ENCODE assay signal across 9 cellular contexts in genomic region chr16:22190169-22191088, GRCh38. TPM values are rescaled to one million over a fixed set of nuclear protein-coding genes. Genes with fewer than 3 reads are reported as not detected.
DNase-seq lines count a peak whose midpoint lies in the region; ATAC-seq, FAIRE-seq and TF ChIP-seq lines count a peak whose summit lies in the region.
"Had no signal": no experiment of that assay in that cellular context is flagged by ENCODE, and none has a peak within 500 bp of the region (broad histone marks: within the 10 kb centered on the region; RNA-seq: fewer than 3 reads in every experiment).

No MANE protein-coding gene starts in this region.

- no peaks in the 10 kb centered on the region for H3K27me3 Mint-ChIP-seq in activated CD4-positive, alpha-beta T cell treated with anti-CD3 and anti-CD28 coated beads for 36 hours

- H3K4me3 Mint-ChIP-seq in activated CD4-positive, alpha-beta T cell treated with anti-CD3 and anti-CD28 coated beads for 36 hours: peak overlapping the region; percentile 86

- peak overlapping the region; percentile 63 for H3K4me3 ChIP-seq in BJ (ENCODE audit: low read depth, low read length)
- peak overlapping the region; percentile 70 for H3K4me3 ChIP-seq in choroid plexus epithelial cell (ENCODE audit: low read depth, low read length)

- peaks cover 55% of the 10 kb centered on the region for H3K4me1 Mint-ChIP-seq in activated CD4-positive, alpha-beta T cell treated with anti-CD3 and anti-CD28 coated beads for 36 hours

- CTCF ChIA-PET in BJ (lab: Yijun Ruan, JAX): interaction anchor here (1.0 to 3.3 kb wide), 6 partner anchors 107 to 239 kb away, joined by 3 to 21 read pairs (median 6); partner anchors contain the start of gene POLR3E
- CTCF ChIA-PET in activated CD4-positive, alpha-beta T cell treated with anti-CD3 and anti-CD28 coated beads for 36 hours (lab: Charles Lee): interaction anchor here (0.7 to 4.9 kb wide), 9 partner anchors 15 to 580 kb away, joined by 3 to 64 read pairs (median 16); partner anchors contain the start of genes EEF2K, PDZD9, POLR3E and UQCRC2

- no peak for TF ChIP-seq CTCF in BJ (IDR thresholded peaks at IDR 0.05; ENCODE audit: insufficient read depth, low read depth, low read length)
- no peak for TF ChIP-seq CTCF in choroid plexus epithelial cell (conservative IDR thresholded peaks at IDR 0.05; ENCODE audit: low read depth, low read length)

- H3K27ac ChIP-seq in layer of hippocampus (ENCODE audit: low read depth, low read length): peak overlapping the region; percentile 99

- peak; percentile 58 for ATAC-seq in HG03442 (IDR thresholded peaks at IDR 0.05; ENCODE audit: unreplicated experiment)
- ATAC-seq in activated CD4-positive, alpha-beta T cell treated with anti-CD3 and anti-CD28 coated beads for 36 hours: peak; percentile 67

- peaks cover 3% of the 10 kb centered on the region for H3K36me3 Mint-ChIP-seq in activated CD4-positive, alpha-beta T cell treated with anti-CD3 and anti-CD28 coated beads for 36 hours (ENCODE audit: low read depth)

- POLR2A ChIA-PET in BJ (lab: Charles Lee): interaction anchor here (0.5 kb wide), 1 partner anchor 1338 kb away, joined by 4 read pairs; no protein-coding TSS in a partner anchor
- POLR2A ChIA-PET in activated CD4-positive, alpha-beta T cell treated with anti-CD3 and anti-CD28 coated beads for 36 hours (lab: Charles Lee): interaction anchor here (0.5 to 2.3 kb wide), 4 partner anchors 16 to 1290 kb away, joined by 4 to 11 read pairs (median 6); partner anchors contain the start of genes DCUN1D3 and EEF2K

- intact Hi-C loops in activated CD4-positive, alpha-beta T cell treated with anti-CD3 and anti-CD28 coated beads for 36 hours (cut with DNase I, micrococcal nuclease): loop anchor here (1.0 to 5.0 kb wide), 11 partner anchors 16 to 888 kb away; partner anchors contain the start of genes EEF2K (in 2 of the 2), UQCRC2 (in 2 of the 2), CDR2 (in 1 of the 2) and METTL9 (in 1 of the 2)

- peak; percentile 98 for DNase-seq in BJ (ENCODE audit: low read depth)
- DNase-seq in GM19239 (ENCODE audit: insufficient read length, low spot score): peak; percentile 67
- peak; percentile 100 for DNase-seq in NCI-H510A treated with DMSO at 0.1 percent for 48 hours (lab: John Stamatoyannopoulos, UW)
- DNase-seq in activated CD4-positive, alpha-beta T cell treated with anti-CD3 and anti-CD28 coated beads for 36 hours: peak; percentile 100
- DNase-seq in choroid plexus epithelial cell (ENCODE audit: low read depth): peak; percentile 100
- DNase-seq in stimulated activated CD4-positive, alpha-beta T cell treated with anti-CD3 and anti-CD28 coated beads, Interleukin-1b, Interleukin-23, amount 100 ng/mL, for 24 hours (ENCODE audit: low read depth in 4 of 4, low spot score in 1 of 4): peak; percentile 99 to 100 (median 99)

- H3K9me3 Mint-ChIP-seq in activated CD4-positive, alpha-beta T cell treated with anti-CD3 and anti-CD28 coated beads for 36 hours (ENCODE audit: low read depth): peaks cover 8% of the 10 kb centered on the region

- FAIRE-seq in GM19239 (lab: Jason Lieb, UNC): peak; percentile 97
- FAIRE-seq: islet of Langerhans had no signal

- peak overlapping the region; percentile 99 for H3K27ac Mint-ChIP-seq in activated CD4-positive, alpha-beta T cell treated with anti-CD3 and anti-CD28 coated beads for 36 hours

- no peaks in the 10 kb centered on the region for H3K36me3 ChIP-seq in BJ (ENCODE audit: control insufficient read depth, insufficient read depth, low read length)

- H3K27me3 ChIP-seq in BJ (ENCODE audit: control insufficient read depth, insufficient read depth, low read length): no peaks in the 10 kb centered on the region
- H3K27me3 ChIP-seq in layer of hippocampus (ENCODE audit: control insufficient read depth, insufficient read depth, low read length): no peaks in the 10 kb centered on the region

RNA-seq across cellular contexts. Expression of gene EEF2K, which starts 15.6 kb away (rescaled TPM):
- 8.7 and 10.9 TPM in 2 replicates for polyA plus RNA-seq in BJ (2011; rRNA removed)
- polyA minus RNA-seq in BJ (2011; rRNA and poly(A)+ RNA removed): 16.1 and 25.7 TPM in 2 replicates
- 10 to 100 TPM; 23.9 to 28.3 TPM for total RNA-seq in activated CD4-positive, alpha-beta T cell treated with anti-CD3 and anti-CD28 coated beads for 36 hours

RNA-seq across cellular contexts. Expression of gene SDR42E2, which starts 28.1 kb away (rescaled TPM):
- polyA plus RNA-seq in BJ (2011; rRNA removed): not detected in 2 replicates
- polyA minus RNA-seq in BJ (2011; rRNA and poly(A)+ RNA removed): not detected in 2 replicates
- under 1 TPM in 1 of 2 experiments, not detected in 1; 0.07 TPM for total RNA-seq in activated CD4-positive, alpha-beta T cell treated with anti-CD3 and anti-CD28 coated beads for 36 hours

Comparison
In these comparisons a context has a peak if more than half of its experiments do, and no peak if none do; other contexts are left out.
1. Peak in every context shown above with its lines: DNase-seq, ATAC-seq, H3K4me3 ChIP-seq and H3K27ac ChIP-seq.